2 cellular contexts compared by ENCODE assay signal in the genomic region with DNA sequence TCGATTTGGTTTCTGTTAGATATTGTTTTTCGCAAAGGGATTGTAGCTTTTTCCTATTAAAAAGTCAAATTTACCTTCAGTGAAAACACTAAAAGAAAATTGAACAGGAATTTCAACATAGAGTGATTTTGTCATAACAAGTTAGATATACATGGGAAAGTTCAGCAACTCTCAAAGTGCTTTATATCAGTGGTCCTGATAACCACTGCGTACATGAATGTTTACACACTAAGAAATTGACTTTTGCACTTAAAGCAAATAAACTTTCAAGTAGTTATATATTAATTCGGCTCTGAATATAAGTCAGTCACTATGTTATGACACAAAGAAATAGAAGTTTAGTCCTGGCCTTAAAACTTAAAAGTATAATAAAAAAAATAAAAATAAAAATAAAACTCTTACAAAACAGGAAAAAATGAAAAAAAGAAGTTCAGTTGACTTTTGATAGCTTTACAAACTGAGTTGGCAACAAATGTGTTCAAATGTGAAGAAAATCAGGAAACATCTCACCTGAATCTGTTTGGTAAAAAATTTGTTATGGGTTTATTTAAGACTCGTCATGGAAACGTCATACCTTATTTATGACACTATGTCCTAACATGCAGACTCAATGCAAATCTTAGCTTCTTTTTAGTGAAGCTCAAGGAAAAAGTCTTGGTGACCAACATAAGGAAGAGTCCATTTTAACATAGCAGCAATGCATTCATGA.
TF ChIP-seq lines count a peak whose summit lies in the region.

No MANE protein-coding gene starts in this region.

TF ChIP-seq in IMR-90, 13 proteins besides CTCF, POLR2A, EP300 and RAD21:
- TF ChIP-seq RCOR1 (IDR thresholded peaks at IDR 0.05; ENCODE audit: insufficient replicate concordance, low read length) (no peak), FOS (IDR thresholded peaks at IDR 0.05; ENCODE audit: low read depth, low read length) (no peak), RFX5 (IDR thresholded peaks at IDR 0.05; ENCODE audit: low read depth, low read length) (no peak), MXI1 (IDR thresholded peaks at IDR 0.05; ENCODE audit: borderline replicate concordance, low read depth, low read length) (no peak), CEBPB (IDR thresholded peaks at IDR 0.05; ENCODE audit: low read depth, low read length) (no peak), NFE2L2 (IDR thresholded peaks at IDR 0.05; ENCODE audit: low read depth, low read length) (no peak), CHD1 (IDR thresholded peaks at IDR 0.05; ENCODE audit: low read depth, low read length) (no peak), MAFK (IDR thresholded peaks at IDR 0.05; ENCODE audit: low read depth, low read length) (no peak), BHLHE40 (IDR thresholded peaks at IDR 0.05; ENCODE audit: low read depth, low read length) (no peak), SMC3 (IDR thresholded peaks at IDR 0.05; ENCODE audit: low read depth, low read length) (no peak), MAZ (IDR thresholded peaks at IDR 0.05; ENCODE audit: borderline replicate concordance, low read depth, low read length) (no peak)
- TF ChIP-seq, protein P1, sequence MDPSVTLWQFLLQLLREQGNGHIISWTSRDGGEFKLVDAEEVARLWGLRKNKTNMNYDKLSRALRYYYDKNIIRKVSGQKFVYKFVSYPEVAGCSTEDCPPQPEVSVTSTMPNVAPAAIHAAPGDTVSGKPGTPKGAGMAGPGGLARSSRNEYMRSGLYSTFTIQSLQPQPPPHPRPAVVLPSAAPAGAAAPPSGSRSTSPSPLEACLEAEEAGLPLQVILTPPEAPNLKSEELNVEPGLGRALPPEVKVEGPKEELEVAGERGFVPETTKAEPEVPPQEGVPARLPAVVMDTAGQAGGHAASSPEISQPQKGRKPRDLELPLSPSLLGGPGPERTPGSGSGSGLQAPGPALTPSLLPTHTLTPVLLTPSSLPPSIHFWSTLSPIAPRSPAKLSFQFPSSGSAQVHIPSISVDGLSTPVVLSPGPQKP (IDR thresholded peaks at IDR 0.05; ENCODE audit: borderline replicate concordance, low read depth, low read length), result no peak
- TF ChIP-seq, protein P2, sequence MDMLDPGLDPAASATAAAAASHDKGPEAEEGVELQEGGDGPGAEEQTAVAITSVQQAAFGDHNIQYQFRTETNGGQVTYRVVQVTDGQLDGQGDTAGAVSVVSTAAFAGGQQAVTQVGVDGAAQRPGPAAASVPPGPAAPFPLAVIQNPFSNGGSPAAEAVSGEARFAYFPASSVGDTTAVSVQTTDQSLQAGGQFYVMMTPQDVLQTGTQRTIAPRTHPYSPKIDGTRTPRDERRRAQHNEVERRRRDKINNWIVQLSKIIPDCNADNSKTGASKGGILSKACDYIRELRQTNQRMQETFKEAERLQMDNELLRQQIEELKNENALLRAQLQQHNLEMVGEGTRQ (IDR thresholded peaks at IDR 0.05; ENCODE audit: low read depth, low read length), result no peak

TF ChIP-seq in SK-N-SH, 30 proteins besides CTCF, POLR2A, EP300 and RAD21:
- no peak for TF ChIP-seq YY1 (IDR thresholded peaks at IDR 0.05; ENCODE audit: low read depth)
- TF ChIP-seq RFX5 (IDR thresholded peaks at IDR 0.05; ENCODE audit: low read length), result no peak
- TF ChIP-seq EZH2phosphoT487 (IDR thresholded peaks at IDR 0.05; ENCODE audit: borderline replicate concordance, low read depth), result no peak
- no peak for TF ChIP-seq ELF1 (IDR thresholded peaks at IDR 0.05)
- TF ChIP-seq, protein P3, sequence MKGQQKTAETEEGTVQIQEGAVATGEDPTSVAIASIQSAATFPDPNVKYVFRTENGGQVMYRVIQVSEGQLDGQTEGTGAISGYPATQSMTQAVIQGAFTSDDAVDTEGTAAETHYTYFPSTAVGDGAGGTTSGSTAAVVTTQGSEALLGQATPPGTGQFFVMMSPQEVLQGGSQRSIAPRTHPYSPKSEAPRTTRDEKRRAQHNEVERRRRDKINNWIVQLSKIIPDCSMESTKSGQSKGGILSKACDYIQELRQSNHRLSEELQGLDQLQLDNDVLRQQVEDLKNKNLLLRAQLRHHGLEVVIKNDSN (IDR thresholded peaks at IDR 0.05; ENCODE audit: borderline replicate concordance, low read depth), result no peak
- no peak for TF ChIP-seq CHD2 (IDR thresholded peaks at IDR 0.05; ENCODE audit: low read length, partially characterized antibody)
- TF ChIP-seq MXI1 (IDR thresholded peaks at IDR 0.05; ENCODE audit: low read depth, low read length), result no peak
- TF ChIP-seq, protein P4, sequence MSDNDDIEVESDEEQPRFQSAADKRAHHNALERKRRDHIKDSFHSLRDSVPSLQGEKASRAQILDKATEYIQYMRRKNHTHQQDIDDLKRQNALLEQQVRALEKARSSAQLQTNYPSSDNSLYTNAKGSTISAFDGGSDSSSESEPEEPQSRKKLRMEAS (IDR thresholded peaks at IDR 0.05; ENCODE audit: low read depth), result no peak
